In the genomic region with DNA sequence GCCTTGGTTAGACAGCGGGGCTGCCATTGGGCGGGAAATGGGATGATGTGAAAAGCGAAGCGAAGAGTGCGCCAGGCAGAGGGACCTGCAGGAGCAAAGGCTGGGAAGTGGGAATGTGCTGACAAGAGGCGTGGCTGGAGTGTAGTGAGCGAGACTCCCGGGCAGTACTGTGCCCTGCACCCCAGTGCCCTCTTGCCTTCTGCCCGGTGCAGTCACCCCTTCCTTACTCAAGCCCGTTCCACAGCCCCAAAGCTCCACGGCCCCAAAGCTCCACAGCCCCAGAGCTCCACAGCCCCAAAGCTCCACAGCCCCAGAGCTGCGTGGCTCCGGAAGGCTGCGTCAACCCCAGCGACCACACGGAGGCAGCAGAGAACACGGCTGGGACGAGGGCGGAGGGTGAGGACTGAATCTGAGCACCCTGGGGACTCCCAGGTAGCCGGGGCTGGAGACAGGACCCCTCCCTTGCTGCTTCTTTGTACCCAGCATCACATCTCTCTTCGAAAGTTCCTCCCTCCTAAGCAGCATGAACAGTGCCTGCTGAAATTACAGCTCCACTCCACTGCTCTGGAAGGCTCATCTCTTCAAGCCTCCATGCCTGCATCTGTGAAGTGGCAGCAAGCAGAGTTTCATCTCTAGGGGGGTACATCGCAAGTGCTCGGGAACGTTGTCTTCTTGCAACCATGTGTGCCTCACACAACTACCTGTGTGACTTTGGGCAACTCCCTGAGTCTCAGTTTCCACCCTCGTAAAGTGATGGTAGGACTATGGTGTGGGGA, we compare ENCODE assay signal across 8 cellular contexts.
DNase-seq lines count a peak whose midpoint lies in the region; ATAC-seq and TF ChIP-seq lines count a peak whose summit lies in the region.

No MANE protein-coding gene starts in this region.

- no peak overlapping the region for H3K27ac Mint-ChIP-seq in glutamatergic neuron (ENCODE audit: unreplicated experiment)

- no peak overlapping the region for H3K27ac ChIP-seq in Peyer's patch
- no peak overlapping the region for H3K27ac ChIP-seq in prostate gland

- H3K27me3 ChIP-seq in Peyer's patch (no peaks in the 10 kb centered on the region), prostate gland (replicated peaks; ENCODE audit: insufficient read depth) (no peaks in the 10 kb centered on the region)

- H3K4me1 ChIP-seq in Peyer's patch (peaks cover 0 to 5% (median 0%) of the 10 kb centered on the region in 4 donors), prostate gland (replicated peaks) (no peaks in the 10 kb centered on the region)

- peaks cover 2% of the 10 kb centered on the region for H3K4me1 Mint-ChIP-seq in glutamatergic neuron (ENCODE audit: low read depth, unreplicated experiment)

- intact Hi-C loops in prostate gland (cut with DNase I): loop anchor here (10.0 kb wide), 1 partner anchor 237 kb away; no protein-coding TSS in a partner anchor

- CTCF ChIA-PET in HEK293T (lab: Yijun Ruan, JAX): interaction anchor here (0.7 to 6.4 kb wide), 10 partner anchors 9 to 239 kb away, joined by 3 to 82 read pairs (median 4); partner anchors contain the start of gene WNT7A

- peaks cover 3% of the 10 kb centered on the region for H3K9me3 Mint-ChIP-seq in glutamatergic neuron (ENCODE audit: unreplicated experiment)

- 16% methylated on average over 25 of the region's 25 CpGs for whole genome bisulfite sequencing in prostate gland

- H3K36me3 Mint-ChIP-seq in glutamatergic neuron (ENCODE audit: unreplicated experiment): no peaks in the 10 kb centered on the region

- TF ChIP-seq CTCF in Peyer's patch (IDR thresholded peaks at IDR 0.05) (peak; percentile 20 to 68 (median 58)), glutamatergic neuron (IDR thresholded peaks at IDR 0.05; ENCODE audit: partially characterized antibody, unreplicated experiment) (peak; percentile 83), prostate gland (IDR thresholded peaks at IDR 0.05) (peak; percentile 20 to 91 (median 70))

- H3K27me3 Mint-ChIP-seq in glutamatergic neuron (ENCODE audit: unreplicated experiment): peaks cover 12% of the 10 kb centered on the region

- TF ChIP-seq POLR2A in Peyer's patch (IDR thresholded peaks at IDR 0.05) (no peak), prostate gland (IDR thresholded peaks at IDR 0.05) (no peak)

- ATAC-seq in HG03439 (IDR thresholded peaks at IDR 0.05; ENCODE audit: unreplicated experiment): no peak

- DNase-seq in DMS 273 (lab: John Stamatoyannopoulos, UW; ENCODE audit: unreplicated experiment) (peak; percentile 72), DMS 273 treated with DMSO at 0.1 percent for 48 hours (lab: John Stamatoyannopoulos, UW) (no peak), HEK293T (ENCODE audit: extremely low spot score) (peak; percentile 83), Peyer's patch (peak in 1 of 3 donors; percentile 69), glutamatergic neuron (peak; percentile 79), prostate gland (ENCODE audit: low spot score) (peak; percentile 34)
- peak in 3 of 4 experiments; percentile 26 to 62 (median 59) for DNase-seq in activated naive CD4-positive, alpha-beta T cell (lab: John Stamatoyannopoulos, UW)

- H3K4me3 Mint-ChIP-seq in glutamatergic neuron (ENCODE audit: unreplicated experiment): no peak overlapping the region

- POLR2A ChIA-PET in HEK293T (lab: Yijun Ruan, JAX): no interaction called here

- H3K9me3 ChIP-seq in Peyer's patch (no peaks in the 10 kb centered on the region), prostate gland (no peaks in the 10 kb centered on the region)

- no peak overlapping the region for H3K4me3 ChIP-seq in Peyer's patch
- no peak overlapping the region for H3K4me3 ChIP-seq in prostate gland

- H3K36me3 ChIP-seq in Peyer's patch (no peaks in the 10 kb centered on the region), prostate gland (no peaks in the 10 kb centered on the region)

TF ChIP-seq in HEK293T, 16 proteins besides CTCF, POLR2A, EP300 and RAD21:
- TF ChIP-seq FOXA1 (IDR thresholded peaks at IDR 0.05): no peak
- no peak for TF ChIP-seq HDGF (IDR thresholded peaks at IDR 0.05; ENCODE audit: borderline replicate concordance)
- TF ChIP-seq FOXM1 (IDR thresholded peaks at IDR 0.05; ENCODE audit: borderline replicate concordance): no peak
- TF ChIP-seq ZNF384 (IDR thresholded peaks at IDR 0.05): no peak
- TF ChIP-seq NFRKB (IDR thresholded peaks at IDR 0.05): no peak
- TF ChIP-seq SP1 (IDR thresholded peaks at IDR 0.05): no peak
- no peak for TF ChIP-seq ARNT (IDR thresholded peaks at IDR 0.05)
- no peak for TF ChIP-seq ELF4 (IDR thresholded peaks at IDR 0.05)
- TF ChIP-seq TARDBP (IDR thresholded peaks at IDR 0.05): no peak
- TF ChIP-seq, protein P1, sequence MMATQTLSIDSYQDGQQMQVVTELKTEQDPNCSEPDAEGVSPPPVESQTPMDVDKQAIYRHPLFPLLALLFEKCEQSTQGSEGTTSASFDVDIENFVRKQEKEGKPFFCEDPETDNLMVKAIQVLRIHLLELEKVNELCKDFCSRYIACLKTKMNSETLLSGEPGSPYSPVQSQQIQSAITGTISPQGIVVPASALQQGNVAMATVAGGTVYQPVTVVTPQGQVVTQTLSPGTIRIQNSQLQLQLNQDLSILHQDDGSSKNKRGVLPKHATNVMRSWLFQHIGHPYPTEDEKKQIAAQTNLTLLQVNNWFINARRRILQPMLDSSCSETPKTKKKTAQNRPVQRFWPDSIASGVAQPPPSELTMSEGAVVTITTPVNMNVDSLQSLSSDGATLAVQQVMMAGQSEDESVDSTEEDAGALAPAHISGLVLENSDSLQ (IDR thresholded peaks at IDR 0.05): no peak
- no peak for TF ChIP-seq LEF1 (IDR thresholded peaks at IDR 0.05; ENCODE audit: borderline replicate concordance)
- TF ChIP-seq FOXK2 (IDR thresholded peaks at IDR 0.05): no peak
- TF ChIP-seq BHLHE40 (IDR thresholded peaks at IDR 0.05; ENCODE audit: borderline replicate concordance): no peak
- TF ChIP-seq CTBP1 (IDR thresholded peaks at IDR 0.05; ENCODE audit: borderline replicate concordance): no peak
- no peak for TF ChIP-seq SUZ12 (IDR thresholded peaks at IDR 0.05)
- TF ChIP-seq L3MBTL2 (conservative IDR thresholded peaks at IDR 0.05): no peak
TF ChIP-seq in HEK293T: peak in this region for 0.
